Comparison of ENCODE assay signal across 8 cellular contexts in genomic region chr14:77616454-77617229, GRCh38. TPM values are rescaled to one million over a fixed set of nuclear protein-coding genes. Genes with fewer than 3 reads are reported as not detected.
DNase-seq lines count a peak whose midpoint lies in the region; ATAC-seq and TF ChIP-seq lines count a peak whose summit lies in the region.

A gene with protein sequence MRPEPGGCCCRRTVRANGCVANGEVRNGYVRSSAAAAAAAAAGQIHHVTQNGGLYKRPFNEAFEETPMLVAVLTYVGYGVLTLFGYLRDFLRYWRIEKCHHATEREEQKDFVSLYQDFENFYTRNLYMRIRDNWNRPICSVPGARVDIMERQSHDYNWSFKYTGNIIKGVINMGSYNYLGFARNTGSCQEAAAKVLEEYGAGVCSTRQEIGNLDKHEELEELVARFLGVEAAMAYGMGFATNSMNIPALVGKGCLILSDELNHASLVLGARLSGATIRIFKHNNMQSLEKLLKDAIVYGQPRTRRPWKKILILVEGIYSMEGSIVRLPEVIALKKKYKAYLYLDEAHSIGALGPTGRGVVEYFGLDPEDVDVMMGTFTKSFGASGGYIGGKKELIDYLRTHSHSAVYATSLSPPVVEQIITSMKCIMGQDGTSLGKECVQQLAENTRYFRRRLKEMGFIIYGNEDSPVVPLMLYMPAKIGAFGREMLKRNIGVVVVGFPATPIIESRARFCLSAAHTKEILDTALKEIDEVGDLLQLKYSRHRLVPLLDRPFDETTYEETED (minus strand): TSS chr14:77616637. CDS start chr14:77616579, 58 bp downstream.

- peak in 3 of 4 donors; percentile 45 to 95 (median 67) for TF ChIP-seq POLR2A in upper lobe of left lung (IDR thresholded peaks at IDR 0.05)

- H3K36me3 ChIP-seq in heart right ventricle (no peaks in the 10 kb centered on the region), upper lobe of left lung (no peaks in the 10 kb centered on the region)

- peaks cover 3 to 48% (median 17%) of the 10 kb centered on the region in 9 donors for H3K4me1 ChIP-seq in heart right ventricle
- peaks cover 18 to 35% (median 25%) of the 10 kb centered on the region in 4 donors for H3K4me1 ChIP-seq in upper lobe of left lung

- H3K27ac ChIP-seq in heart right ventricle: peak within 1 kb of the TSS; percentile 76 to 94 (median 87)
- peak within 1 kb of the TSS; percentile 85 to 96 (median 88) for H3K27ac ChIP-seq in upper lobe of left lung

- DNase-seq in GM13977 (ENCODE audit: low spot score) (peak; percentile 98), NCI-H146 treated with DMSO at 0.1 percent for 48 hours (lab: John Stamatoyannopoulos, UW; ENCODE audit: unreplicated experiment) (peak; percentile 96), amniotic stem cell (lab: John Stamatoyannopoulos, UW) (peak; percentile 98), heart right ventricle (peak; percentile 97 to 99), posterior cingulate gyrus (peak; percentile 99 to 100 (median 100)), upper lobe of left lung (peak; percentile 97 to 100)

- TF ChIP-seq CTCF in GM13977 (IDR thresholded peaks at IDR 0.05; ENCODE audit: extremely low read depth, insufficient read depth, missing control alignments): peak; percentile 21
- TF ChIP-seq CTCF in heart right ventricle (IDR thresholded peaks at IDR 0.05): peak in 3 of 9 donors; percentile 28 to 45 (median 39)
- peak in 2 of 6 experiments; percentile 12 to 19 for TF ChIP-seq CTCF in upper lobe of left lung (IDR thresholded peaks at IDR 0.05)

- WGBS in heart right ventricle, 2 donors: 1% methylated on average over 48 to 58 of the region's 58 CpGs
- 0% methylated on average over 26 to 38 of the region's 58 CpGs for WGBS in upper lobe of left lung, 2 donors

- peak in 1 of 4 donors; percentile 58 for TF ChIP-seq EP300 in upper lobe of left lung (IDR thresholded peaks at IDR 0.05)

- intact Hi-C loops in T-helper 1 cell treated with Interleukin-12 subunit alpha and Interleukin-12 subunit beta and Interleukin-4 antibody, amounts not matched to agents 30 ng/mL and 1 ng/mL, for 36 hours (cut with micrococcal nuclease): loop anchor here (1.0 to 10.0 kb wide), 14 partner anchors 23 to 1462 kb away; partner anchors contain the start of genes ADCK1, ALKBH1, CIPC and GPATCH2L
- intact Hi-C loops in heart right ventricle (cut with DNase I): loop anchor here in 3 of 10 donors (2.0 to 10.0 kb wide), 3 partner anchors 24 to 162 kb away; partner anchors contain the start of genes AHSA1 (in 3 of the 3) and VIPAS39 (in 3 of the 3)
- intact Hi-C loops in posterior cingulate gyrus (cut with DNase I): loop anchor here (2.0 to 10.0 kb wide), 4 partner anchors 60 to 292 kb away; partner anchors contain the start of genes AHSA1, ALKBH1, GSTZ1 and POMT2

- in situ Hi-C loops in GM13977 (cut with MboI; ENCODE audit: low pct_unique_long_range_greater_than_20kb, low sequenced_read_pairs, unreplicated experiment): no loop called here

- ATAC-seq in HG02884 (IDR thresholded peaks at IDR 0.05; ENCODE audit: unreplicated experiment) (peak; percentile 93), heart right ventricle (peak; percentile 98 to 99 (median 99)), upper lobe of left lung (ENCODE audit: low FRiP score in 2 of 2) (peak; percentile 98 to 100)

- no peaks in the 10 kb centered on the region for H3K9me3 ChIP-seq in heart right ventricle
- no peaks in the 10 kb centered on the region for H3K9me3 ChIP-seq in upper lobe of left lung

- H3K4me3 ChIP-seq in heart right ventricle (peak within 1 kb of the TSS; percentile 75 to 98 (median 86)), upper lobe of left lung (peak within 1 kb of the TSS; percentile 62 to 99 (median 90))

- H3K27me3 ChIP-seq in heart right ventricle: no peaks in the 10 kb centered on the region
- H3K27me3 ChIP-seq in upper lobe of left lung: no peaks in the 10 kb centered on the region

RNA-seq across cellular contexts. Expression of the gene that starts here (rescaled TPM):
- 50.7 and 51.2 TPM in 2 replicates for total RNA-seq in T-helper 1 cell treated with Interleukin-12 subunit alpha and Interleukin-12 subunit beta and Interleukin-4 antibody, amounts not matched to agents 30 ng/mL and 1 ng/mL, for 36 hours
- 10 to 100 TPM in 8 of 10 donors, 1 to 10 TPM in 2; 8.3 to 23.5 (median 13.3) TPM for total RNA-seq in heart right ventricle
- 1 to 10 TPM; 4.7 to 6.5 TPM for polyA plus RNA-seq in heart right ventricle
- 10 to 100 TPM; 28.0 to 72.3 (median 37.7) TPM for total RNA-seq in upper lobe of left lung

Comparison
In these comparisons a context has a peak if more than half of its experiments do, and no peak if none do; other contexts are left out.
1. Peak in every context shown above with its lines: DNase-seq, ATAC-seq, H3K4me3 ChIP-seq and H3K27ac ChIP-seq.